1 cellular context compared by ENCODE assay signal in genomic region chr9:114561771-114562170, GRCh38.
TF ChIP-seq lines count a peak whose summit lies in the region.

No MANE protein-coding gene starts in this region.

TF ChIP-seq in GM23338, 12 proteins besides CTCF, POLR2A, EP300 and RAD21 (continued from another document):
- no peak for TF ChIP-seq ZNF462 (CRISPR knock-in tag; IDR thresholded peaks at IDR 0.05)
- no peak for TF ChIP-seq JUNB (IDR thresholded peaks at IDR 0.05; ENCODE audit: unreplicated experiment)
- TF ChIP-seq ZNF114 (CRISPR knock-in tag; IDR thresholded peaks at IDR 0.05), result no peak
- no peak for TF ChIP-seq CREB1 (CRISPR knock-in tag; IDR thresholded peaks at IDR 0.05; ENCODE audit: low read depth)
- no peak for TF ChIP-seq STAT1 (IDR thresholded peaks at IDR 0.05; ENCODE audit: unreplicated experiment)
